Comparison of ENCODE assay signal across 1 cellular context in the genomic region with DNA sequence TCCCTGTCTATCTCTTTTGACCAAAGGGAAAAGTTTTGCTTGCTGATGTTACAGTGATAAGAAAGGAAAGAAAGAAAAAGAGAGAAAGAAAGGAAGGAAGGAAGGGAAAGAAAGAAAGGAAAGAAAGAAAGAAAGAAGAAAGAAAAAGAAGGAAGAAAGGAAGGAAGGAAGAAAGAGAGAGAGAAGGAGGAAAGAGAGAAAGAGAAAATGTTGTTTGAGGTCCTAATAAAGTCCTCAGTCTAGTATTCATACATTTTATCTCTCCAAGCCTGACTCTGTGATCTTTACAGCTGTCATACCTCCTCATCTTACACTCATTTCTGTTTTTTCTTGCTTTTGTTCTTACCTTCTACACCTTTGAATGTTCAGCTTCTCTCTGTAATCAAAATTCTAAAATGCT.
TF ChIP-seq lines count a peak whose summit lies in the region.

No MANE protein-coding gene starts in this region.

TF ChIP-seq in IMR-90, 13 proteins besides CTCF, POLR2A, EP300 and RAD21 (continued from another document):
- no peak for TF ChIP-seq RFX5 (IDR thresholded peaks at IDR 0.05; ENCODE audit: low read depth, low read length)
- no peak for TF ChIP-seq MAFK (IDR thresholded peaks at IDR 0.05; ENCODE audit: low read depth, low read length)
- TF ChIP-seq NFE2L2 (IDR thresholded peaks at IDR 0.05; ENCODE audit: low read depth, low read length): no peak
- no peak for TF ChIP-seq MXI1 (IDR thresholded peaks at IDR 0.05; ENCODE audit: borderline replicate concordance, low read depth, low read length)
- TF ChIP-seq CHD1 (IDR thresholded peaks at IDR 0.05; ENCODE audit: low read depth, low read length): no peak
- TF ChIP-seq, protein P1, sequence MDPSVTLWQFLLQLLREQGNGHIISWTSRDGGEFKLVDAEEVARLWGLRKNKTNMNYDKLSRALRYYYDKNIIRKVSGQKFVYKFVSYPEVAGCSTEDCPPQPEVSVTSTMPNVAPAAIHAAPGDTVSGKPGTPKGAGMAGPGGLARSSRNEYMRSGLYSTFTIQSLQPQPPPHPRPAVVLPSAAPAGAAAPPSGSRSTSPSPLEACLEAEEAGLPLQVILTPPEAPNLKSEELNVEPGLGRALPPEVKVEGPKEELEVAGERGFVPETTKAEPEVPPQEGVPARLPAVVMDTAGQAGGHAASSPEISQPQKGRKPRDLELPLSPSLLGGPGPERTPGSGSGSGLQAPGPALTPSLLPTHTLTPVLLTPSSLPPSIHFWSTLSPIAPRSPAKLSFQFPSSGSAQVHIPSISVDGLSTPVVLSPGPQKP (IDR thresholded peaks at IDR 0.05; ENCODE audit: borderline replicate concordance, low read depth, low read length): no peak
- TF ChIP-seq BHLHE40 (IDR thresholded peaks at IDR 0.05; ENCODE audit: low read depth, low read length): no peak
- TF ChIP-seq, protein P2, sequence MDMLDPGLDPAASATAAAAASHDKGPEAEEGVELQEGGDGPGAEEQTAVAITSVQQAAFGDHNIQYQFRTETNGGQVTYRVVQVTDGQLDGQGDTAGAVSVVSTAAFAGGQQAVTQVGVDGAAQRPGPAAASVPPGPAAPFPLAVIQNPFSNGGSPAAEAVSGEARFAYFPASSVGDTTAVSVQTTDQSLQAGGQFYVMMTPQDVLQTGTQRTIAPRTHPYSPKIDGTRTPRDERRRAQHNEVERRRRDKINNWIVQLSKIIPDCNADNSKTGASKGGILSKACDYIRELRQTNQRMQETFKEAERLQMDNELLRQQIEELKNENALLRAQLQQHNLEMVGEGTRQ (IDR thresholded peaks at IDR 0.05; ENCODE audit: low read depth, low read length): no peak
